23 cellular contexts compared by ENCODE assay signal in genomic region chr17:6212766-6213165, GRCh38.
DNase-seq lines count a peak whose midpoint lies in the region; ATAC-seq and TF ChIP-seq lines count a peak whose summit lies in the region.
"Had no signal": no experiment of that assay in that cellular context is flagged by ENCODE, and none has a peak within 500 bp of the region (broad histone marks: within the 10 kb centered on the region; RNA-seq: fewer than 3 reads in every experiment).

No MANE protein-coding gene starts in this region.

- DNase-seq in SJCRH30 (peak; percentile 26 to 56), endodermal cell (peak; percentile 37), osteocyte (ENCODE audit: extremely low spot score, unreplicated experiment) (peak; percentile 66), heart right ventricle (no peak)
- no peak for DNase-seq in activated T-cell treated with anti-CD3 and anti-CD28 coated beads, Interleukin-2, amount 50 U/mL, for 24 hours
- DNase-seq: 8988T; ACHN; AML-193; BE2C; CD4-positive, alpha-beta T cell; CD8-positive, alpha-beta memory T cell; DMS 273 treated with DMSO at 0.1 percent for 48 hours; DMS79; EL; GF-D8; GM23248; H7; HCEC 1CT had no signal

- H3K9me3 Mint-ChIP-seq in endodermal cell (no peaks in the 10 kb centered on the region), osteocyte (ENCODE audit: unreplicated experiment) (no peaks in the 10 kb centered on the region)
- no peaks in the 10 kb centered on the region for H3K9me3 Mint-ChIP-seq in activated T-cell treated with anti-CD3 and anti-CD28 coated beads, Interleukin-2, amount 50 U/mL, for 24 hours
- H3K9me3 Mint-ChIP-seq: CD14-positive monocyte; CD4-positive, alpha-beta T cell; CD8-positive, alpha-beta memory T cell had no signal

- peaks cover 4% of the 10 kb centered on the region; the same call in 1 of the 2 replicates for H3K4me1 ChIP-seq in SJCRH30
- peaks cover 11% of the 10 kb centered on the region for H3K4me1 ChIP-seq in endodermal cell (ENCODE audit: control insufficient read depth, insufficient read depth, low read length)
- no peaks in the 10 kb centered on the region for H3K4me1 ChIP-seq in heart right ventricle
- H3K4me1 ChIP-seq: A549; BE2C; BLaER1 treated with 17β-estradiol and CSF1 and Interleukin-3, amounts not matched to agents 10 nM and 100 nM had no signal

- ATAC-seq in HG02970 (IDR thresholded peaks at IDR 0.05; ENCODE audit: low FRiP score, unreplicated experiment) (no peak), heart right ventricle (no peak), GM21786 (IDR thresholded peaks at IDR 0.05; ENCODE audit: unreplicated experiment) (no peak)
- ATAC-seq: A549 had no signal

- WGBS in endodermal cell (ENCODE audit: insufficient coverage in 1 of 2, insufficient read length in 1 of 2), 2 experiments: 88 to 93% methylated on average over 4 to 5 of the region's 5 CpGs
- WGBS in heart right ventricle, 2 donors: 75 to 82% methylated on average over 5 of the region's 5 CpGs

- no peaks in the 10 kb centered on the region for H3K36me3 ChIP-seq in SJCRH30
- H3K36me3 ChIP-seq in endodermal cell (ENCODE audit: control insufficient read depth, insufficient read depth, low read length): no peaks in the 10 kb centered on the region
- no peaks in the 10 kb centered on the region for H3K36me3 ChIP-seq in heart right ventricle
- H3K36me3 ChIP-seq: BE2C; BLaER1 treated with 17β-estradiol and CSF1 and Interleukin-3, amounts not matched to agents 10 nM and 100 nM had no signal

- TF ChIP-seq CTCF in endodermal cell (conservative IDR thresholded peaks at IDR 0.05): no peak
- TF ChIP-seq CTCF in osteocyte (IDR thresholded peaks at IDR 0.05): no peak
- no peak for TF ChIP-seq CTCF in heart right ventricle (IDR thresholded peaks at IDR 0.05)

- H3K27me3 ChIP-seq in SJCRH30 (no peaks in the 10 kb centered on the region), endodermal cell (ENCODE audit: control insufficient read depth, insufficient read depth, low read length, poor library complexity, severe bottlenecking) (peaks cover 17% of the 10 kb centered on the region), heart right ventricle (peaks cover 0 to 31% (median 4%) of the 10 kb centered on the region in 7 donors)
- H3K27me3 ChIP-seq: BE2C had no signal

- H3K4me1 Mint-ChIP-seq in endodermal cell: peaks cover 11% of the 10 kb centered on the region
- H3K4me1 Mint-ChIP-seq in osteocyte (ENCODE audit: unreplicated experiment): no peaks in the 10 kb centered on the region
- H3K4me1 Mint-ChIP-seq in activated T-cell treated with anti-CD3 and anti-CD28 coated beads, Interleukin-2, amount 50 U/mL, for 24 hours (ENCODE audit: low read depth): no peaks in the 10 kb centered on the region
- H3K4me1 Mint-ChIP-seq: CD14-positive monocyte; CD8-positive, alpha-beta memory T cell had no signal

- peaks cover 17% of the 10 kb centered on the region for H3K27me3 Mint-ChIP-seq in endodermal cell (ENCODE audit: insufficient read depth)
- peaks cover 43% of the 10 kb centered on the region for H3K27me3 Mint-ChIP-seq in osteocyte (ENCODE audit: unreplicated experiment)
- H3K27me3 Mint-ChIP-seq in activated T-cell treated with anti-CD3 and anti-CD28 coated beads, Interleukin-2, amount 50 U/mL, for 24 hours: peaks cover 39% of the 10 kb centered on the region

- H3K27ac ChIP-seq in SJCRH30: no peak overlapping the region
- no peak overlapping the region for H3K27ac ChIP-seq in endodermal cell (ENCODE audit: low read depth, low read length)
- H3K27ac ChIP-seq in heart right ventricle: no peak overlapping the region
- H3K27ac ChIP-seq: A549; BLaER1 treated with 17β-estradiol and CSF1 and Interleukin-3, amounts not matched to agents 10 nM and 100 nM; GM23248 had no signal

- H3K9ac ChIP-seq in endodermal cell (ENCODE audit: extremely low read depth, low read length, poor library complexity, severe bottlenecking): no peak overlapping the region
- H3K9ac ChIP-seq: BLaER1 treated with 17β-estradiol and CSF1 and Interleukin-3, amounts not matched to agents 10 nM and 100 nM; GM23248 had no signal

- H3K36me3 Mint-ChIP-seq in endodermal cell (ENCODE audit: low read depth) (no peaks in the 10 kb centered on the region), osteocyte (ENCODE audit: unreplicated experiment) (no peaks in the 10 kb centered on the region)
- H3K36me3 Mint-ChIP-seq in activated T-cell treated with anti-CD3 and anti-CD28 coated beads, Interleukin-2, amount 50 U/mL, for 24 hours (ENCODE audit: low read depth): no peaks in the 10 kb centered on the region
- H3K36me3 Mint-ChIP-seq: CD14-positive monocyte; CD8-positive, alpha-beta memory T cell had no signal

- intact Hi-C loops in heart right ventricle (cut with DNase I): no loop called here

- H3K4me3 Mint-ChIP-seq in endodermal cell (no peak overlapping the region), osteocyte (ENCODE audit: unreplicated experiment) (no peak overlapping the region)
- H3K4me3 Mint-ChIP-seq in activated T-cell treated with anti-CD3 and anti-CD28 coated beads, Interleukin-2, amount 50 U/mL, for 24 hours: no peak overlapping the region
- H3K4me3 Mint-ChIP-seq: CD14-positive monocyte; CD4-positive, alpha-beta T cell; CD8-positive, alpha-beta memory T cell had no signal

- H3K4me3 ChIP-seq in SJCRH30: no peak overlapping the region
- no peak overlapping the region for H3K4me3 ChIP-seq in endodermal cell (ENCODE audit: low read length)
- no peak overlapping the region for H3K4me3 ChIP-seq in heart right ventricle
- H3K4me3 ChIP-seq: A549; BLaER1 treated with 17β-estradiol and CSF1 and Interleukin-3, amounts not matched to agents 10 nM and 100 nM; GM23248 had no signal

- no peaks in the 10 kb centered on the region for H3K9me3 ChIP-seq in SJCRH30 (replicated peaks)
- H3K9me3 ChIP-seq in endodermal cell (ENCODE audit: control insufficient read depth, low read length): no peaks in the 10 kb centered on the region
- H3K9me3 ChIP-seq in heart right ventricle: no peaks in the 10 kb centered on the region
- H3K9me3 ChIP-seq: BE2C; BLaER1 treated with 17β-estradiol and CSF1 and Interleukin-3, amounts not matched to agents 10 nM and 100 nM had no signal

- H3K27ac Mint-ChIP-seq in endodermal cell: no peak overlapping the region
- H3K27ac Mint-ChIP-seq in osteocyte (ENCODE audit: unreplicated experiment): no peak overlapping the region
- H3K27ac Mint-ChIP-seq in activated T-cell treated with anti-CD3 and anti-CD28 coated beads, Interleukin-2, amount 50 U/mL, for 24 hours: no peak overlapping the region
- H3K27ac Mint-ChIP-seq: CD14-positive monocyte; CD4-positive, alpha-beta T cell; CD8-positive, alpha-beta memory T cell had no signal

Comparison
In these comparisons a context has a peak if more than half of its experiments do, and no peak if none do; other contexts are left out.
1. DNase-seq: peak in SJCRH30 (2 of 2), endodermal cell (single experiment) and osteocyte (single experiment); none in activated T-cell treated with anti-CD3 and anti-CD28 coated beads, Interleukin-2, amount 50 U/mL, for 24 hours (single experiment) and heart right ventricle (0 of 2).